In the genomic region with DNA sequence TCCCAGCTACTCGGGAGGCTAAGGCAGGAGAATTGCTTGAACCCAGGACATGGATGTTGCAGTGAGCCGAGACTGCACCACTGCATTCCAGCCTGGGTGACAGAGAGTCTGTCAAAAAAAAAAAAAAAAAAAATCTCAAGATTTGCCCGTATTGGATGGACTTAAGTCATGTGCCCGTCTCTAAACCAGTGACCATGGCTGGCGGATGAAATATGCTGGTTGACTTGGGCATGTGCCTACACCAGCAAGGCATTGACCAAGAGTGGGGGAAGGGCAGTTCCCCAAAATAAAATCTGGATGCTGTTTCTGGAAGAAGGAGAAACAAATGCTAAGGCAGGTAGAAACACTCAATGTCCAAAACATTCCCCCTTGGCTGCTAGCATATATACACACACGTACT, we compare ENCODE assay signal across 24 cellular contexts. TPM values are rescaled to one million over a fixed set of nuclear protein-coding genes. Genes with fewer than 3 reads are reported as not detected.
DNase-seq lines count a peak whose midpoint lies in the region; ATAC-seq, FAIRE-seq and TF ChIP-seq lines count a peak whose summit lies in the region.
"Had no signal": no experiment of that assay in that cellular context is flagged by ENCODE, and none has a peak within 500 bp of the region (broad histone marks: within the 10 kb centered on the region; RNA-seq: fewer than 3 reads in every experiment).

No MANE protein-coding gene starts in this region.

- intact Hi-C loops in left ventricle myocardium inferior (cut with micrococcal nuclease) (no loop called here), heart right ventricle (cut with DNase I) (no loop called here), left lung (cut with DNase I) (no loop called here)

- no peak for TF ChIP-seq CTCF in left ventricle myocardium inferior (IDR thresholded peaks at IDR 0.05; ENCODE audit: borderline replicate concordance)
- no peak for TF ChIP-seq CTCF in heart right ventricle (IDR thresholded peaks at IDR 0.05)
- TF ChIP-seq CTCF in left lung (IDR thresholded peaks at IDR 0.05), result no peak
- no peak for TF ChIP-seq CTCF in smooth muscle cell (IDR thresholded peaks at IDR 0.05; ENCODE audit: borderline replicate concordance, insufficient read depth, poor library complexity, severe bottlenecking)
- no peak for TF ChIP-seq CTCF in endothelial cell (IDR thresholded peaks at IDR 0.05; ENCODE audit: unreplicated experiment)

- no peak overlapping the region for H2BK120ac ChIP-seq in neuronal stem cell (ENCODE audit: low read depth, low read length)

- FAIRE-seq in frontal cortex (lab: Jason Lieb, UNC), result no peak
- FAIRE-seq: GM12878 had no signal

- H3F3A ChIP-seq in smooth muscle cell (ENCODE audit: low read depth), result peaks cover 14% of the 10 kb centered on the region

- H3K79me2 ChIP-seq in smooth muscle cell (ENCODE audit: low read depth), result no peaks in the 10 kb centered on the region

- H2AK5ac ChIP-seq in neuronal stem cell (ENCODE audit: low read depth, low read length), result no peak overlapping the region

- no peak overlapping the region for H4K8ac ChIP-seq in neuronal stem cell (ENCODE audit: low read depth, low read length)

- no peak overlapping the region for H3K4ac ChIP-seq in neuronal stem cell (ENCODE audit: low read length)

- H2BK15ac ChIP-seq in neuronal stem cell (ENCODE audit: low read length), result no peak overlapping the region

- no peaks in the 10 kb centered on the region for H3K79me1 ChIP-seq in neuronal stem cell (ENCODE audit: low read depth, low read length)

- no peak overlapping the region for H3K4me3 Mint-ChIP-seq in endothelial cell (ENCODE audit: unreplicated experiment)
- H3K4me3 Mint-ChIP-seq: activated naive CD4-positive, alpha-beta T cell treated with anti-CD3 and anti-CD28 coated beads for 36 hours; naive B cell had no signal

- no peak for ATAC-seq in heart right ventricle
- no peak for ATAC-seq in left lung
- ATAC-seq: GM12878 had no signal

- no peak overlapping the region for H4K91ac ChIP-seq in neuronal stem cell (ENCODE audit: low read depth, low read length, poor library complexity)

- H3K9me3 Mint-ChIP-seq in endothelial cell (ENCODE audit: unreplicated experiment), result peaks cover 9% of the 10 kb centered on the region

- H3K27me3 ChIP-seq in left ventricle myocardium inferior (ENCODE audit: low read depth) (peaks cover 26% of the 10 kb centered on the region), heart right ventricle (peaks cover 0 to 22% (median 0%) of the 10 kb centered on the region in 7 donors), left lung (no peaks in the 10 kb centered on the region), smooth muscle cell (ENCODE audit: low read depth) (no peaks in the 10 kb centered on the region), neuronal stem cell (ENCODE audit: control insufficient read depth in 3 of 3, insufficient read depth in 3 of 3, low read depth in 1 of 3, low read length in 3 of 3) (peaks cover 0 to 11% (median 0%) of the 10 kb centered on the region in 3 experiments)

- H2BK12ac ChIP-seq in neuronal stem cell (ENCODE audit: low read length), result no peak overlapping the region

- H3K27ac ChIP-seq in left ventricle myocardium inferior (replicated peaks) (peak overlapping the region; percentile 63), heart right ventricle (peak overlapping the region in 1 of 10 donors; percentile 35), left lung (peak overlapping the region; percentile 77 to 84), smooth muscle cell (ENCODE audit: low read depth) (peak overlapping the region; percentile 99), neuronal stem cell (replicated peaks; ENCODE audit: low read length) (no peak overlapping the region)
- H3K27ac ChIP-seq: KMS-11 had no signal

- H4K20me1 ChIP-seq in smooth muscle cell (ENCODE audit: low read depth), result no peaks in the 10 kb centered on the region

- no peaks in the 10 kb centered on the region for H3K4me1 Mint-ChIP-seq in endothelial cell (ENCODE audit: unreplicated experiment)

- H3K18ac ChIP-seq in neuronal stem cell (ENCODE audit: low read length), result no peak overlapping the region

- no peak overlapping the region for H3K4me3 ChIP-seq in left ventricle myocardium inferior
- no peak overlapping the region for H3K4me3 ChIP-seq in heart right ventricle
- no peak overlapping the region for H3K4me3 ChIP-seq in left lung
- no peak overlapping the region for H3K4me3 ChIP-seq in smooth muscle cell
- no peak overlapping the region for H3K4me3 ChIP-seq in neuronal stem cell (ENCODE audit: low read length in 2 of 2)
- H3K4me3 ChIP-seq: GM12878 had no signal

- H3K27me3 Mint-ChIP-seq in endothelial cell (ENCODE audit: unreplicated experiment), result peaks cover 5% of the 10 kb centered on the region

- H2BK5ac ChIP-seq in neuronal stem cell (ENCODE audit: low read length), result no peak overlapping the region

- H2AFZ ChIP-seq in smooth muscle cell (ENCODE audit: low read depth) (no peak overlapping the region), neuronal stem cell (ENCODE audit: low read length) (no peak overlapping the region)

- H3K36me3 ChIP-seq in left ventricle myocardium inferior, result no peaks in the 10 kb centered on the region
- H3K36me3 ChIP-seq in heart right ventricle, result no peaks in the 10 kb centered on the region
- H3K36me3 ChIP-seq in left lung, result no peaks in the 10 kb centered on the region
- H3K36me3 ChIP-seq in smooth muscle cell (ENCODE audit: low read depth), result no peaks in the 10 kb centered on the region
- no peaks in the 10 kb centered on the region for H3K36me3 ChIP-seq in neuronal stem cell (replicated peaks in 1 of 2; ENCODE audit: control insufficient read depth in 2 of 2, insufficient read depth in 2 of 2, low read length in 2 of 2)

- no peak overlapping the region for H3K14ac ChIP-seq in neuronal stem cell (ENCODE audit: low read length)

- no peak overlapping the region for H3K27ac Mint-ChIP-seq in endothelial cell (ENCODE audit: unreplicated experiment)
- H3K27ac Mint-ChIP-seq: activated naive CD4-positive, alpha-beta T cell treated with anti-CD3 and anti-CD28 coated beads for 36 hours; naive B cell had no signal

- no peak overlapping the region for H3K23ac ChIP-seq in neuronal stem cell (ENCODE audit: low read depth, low read length, poor library complexity)

- 88 to 90% methylated on average over 6 of the region's 6 CpGs for WGBS in heart right ventricle, 2 donors
- WGBS in smooth muscle cell (ENCODE audit: low lambda C conversion rate), result 96% methylated on average over 6 of the region's 6 CpGs
- 100% methylated on average over 1 of the region's 6 CpGs for WGBS in neuronal stem cell (ENCODE audit: extremely low coverage in 2 of 2, insufficient read length in 2 of 2, insufficient replicate concordance in 1 of 2), 2 donors

- H3K4me2 ChIP-seq in smooth muscle cell, result no peak overlapping the region
- H3K4me2 ChIP-seq in neuronal stem cell (ENCODE audit: insufficient read depth, low read length, poor library complexity, severe bottlenecking), result no peak overlapping the region
- H3K4me2 ChIP-seq: KMS-11 had no signal

- peaks cover 15% of the 10 kb centered on the region for H3K9me3 ChIP-seq in left ventricle myocardium inferior (replicated peaks)
- peaks cover 0 to 20% (median 5%) of the 10 kb centered on the region in 11 donors for H3K9me3 ChIP-seq in heart right ventricle
- H3K9me3 ChIP-seq in left lung, result peaks cover 0 to 24% of the 10 kb centered on the region in 2 donors
- H3K9me3 ChIP-seq in smooth muscle cell (replicated peaks; ENCODE audit: low read depth), result no peaks in the 10 kb centered on the region
- H3K9me3 ChIP-seq in neuronal stem cell (replicated peaks in 1 of 2; ENCODE audit: control insufficient read depth in 2 of 2, insufficient read depth in 1 of 2, low read depth in 1 of 2, low read length in 2 of 2), result peaks cover 5 to 6% of the 10 kb centered on the region in 2 donors

- DNase-seq in left ventricle myocardium inferior (no peak), heart right ventricle (no peak), left lung (no peak), smooth muscle cell (lab: John Stamatoyannopoulos, UW; ENCODE audit: unreplicated experiment) (no peak), frontal cortex (ENCODE audit: low spot score in 2 of 2) (no peak), SW480 (ENCODE audit: low spot score) (no peak), neuronal stem cell (ENCODE audit: low spot score) (no peak), endothelial cell (ENCODE audit: low spot score) (no peak)
- DNase-seq: activated naive CD4-positive, alpha-beta T cell treated with anti-CD3 and anti-CD28 coated beads for 36 hours; activated T-cell treated with anti-CD3 and anti-CD28 coated beads, Interleukin-2, amount 50 U/mL, for 48 hours; central memory CD4-positive, alpha-beta T cell; COR-L47; DND-41; foreskin melanocyte; islet precursor cell; naive B cell; NCI-H1694 treated with DMSO at 0.1 percent for 48 hours; NCI-H526 treated with DMSO at 0.1 percent for 48 hours; stimulated activated CD4-positive, alpha-beta T cell treated with anti-CD3 and anti-CD28 coated beads, Interleukin-15, amount 100 ng/mL, for 24 hours had no signal

- no peaks in the 10 kb centered on the region for H3K36me3 Mint-ChIP-seq in endothelial cell (ENCODE audit: low read depth, unreplicated experiment)

- H3K4me1 ChIP-seq in left ventricle myocardium inferior (peaks cover 39% of the 10 kb centered on the region), heart right ventricle (peaks cover 2 to 48% (median 23%) of the 10 kb centered on the region in 9 donors), left lung (peaks cover 30 to 42% of the 10 kb centered on the region in 2 donors), smooth muscle cell (ENCODE audit: low read depth) (peaks cover 31% of the 10 kb centered on the region), neuronal stem cell (ENCODE audit: control insufficient read depth in 2 of 2, insufficient read depth in 1 of 2, low read depth in 1 of 2, low read length in 2 of 2) (peaks cover 11 to 15% of the 10 kb centered on the region in 2 donors)

- H3K9ac ChIP-seq in smooth muscle cell (ENCODE audit: low read depth) (no peak overlapping the region), neuronal stem cell (ENCODE audit: low read depth, low read length, poor library complexity) (no peak overlapping the region)
- H3K9ac ChIP-seq: KMS-11 had no signal

RNA-seq across cellular contexts. Expression of a gene that starts 21.5 kb away (rescaled TPM):
- total RNA-seq in left ventricle myocardium inferior, result 45.8 TPM
- total RNA-seq in heart right ventricle, result 100 to 1,000 TPM in 1 of 10 donors, 10 to 100 TPM in 9; 31.7 to 455 (median 45.9) TPM
- polyA plus RNA-seq in heart right ventricle, result 10 to 100 TPM; 30.2 to 81.5 TPM
- 1,000 to 10,000 TPM in 1 of 2 donors, 100 to 1,000 TPM in 1; 867 to 4,830 TPM for total RNA-seq in left lung
- 3,848 and 4,141 TPM in 2 replicates for total RNA-seq in smooth muscle cell
- polyA plus RNA-seq in smooth muscle cell, result 18,306 and 25,649 TPM in 2 replicates
- 26.1 TPM for total RNA-seq in frontal cortex
- 17.9 TPM for polyA plus RNA-seq in neuronal stem cell (2013, experiment 1 of 2)
- polyA plus RNA-seq in neuronal stem cell (2013, experiment 2 of 2), result 18.4 TPM
- total RNA-seq in endothelial cell (ENCODE audit: unreplicated experiment), result 6.8 TPM

RNA-seq across cellular contexts. Expression of a gene that starts 51.3 kb away (rescaled TPM):
- total RNA-seq in left ventricle myocardium inferior (not detected), heart right ventricle (not detected), left lung (10 to 100 TPM in 1 of 2 donors, 1 to 10 TPM in 1; 4.4 to 10.7 TPM), smooth muscle cell (1.9 and 7.4 TPM in 2 replicates), frontal cortex (not detected), endothelial cell (ENCODE audit: unreplicated experiment) (28.1 TPM)
- polyA plus RNA-seq in heart right ventricle (under 1 TPM in 1 of 2 donors, not detected in 1; 0.04 TPM), smooth muscle cell (4.8 and 14.4 TPM in 2 replicates)
- polyA plus RNA-seq in neuronal stem cell (2013, experiment 1 of 2), result 5.0 TPM
- 5.5 TPM for polyA plus RNA-seq in neuronal stem cell (2013, experiment 2 of 2)
- total RNA-seq: activated CD8-positive, alpha-beta memory T cell treated with anti-CD3 and anti-CD28 coated beads for 36 hours; activated naive CD4-positive, alpha-beta T cell treated with anti-CD3 and anti-CD28 coated beads for 36 hours; Right ventricle myocardium inferior had no signal

RNA-seq across cellular contexts. Expression of a gene that starts 57.1 kb away (rescaled TPM):
- total RNA-seq in left ventricle myocardium inferior (137 TPM), heart right ventricle (100 to 1,000 TPM; 136 to 204 (median 158) TPM), left lung (10 to 100 TPM in 1 of 2 donors, 1 to 10 TPM in 1; 8.3 to 18.5 TPM), smooth muscle cell (0.99 TPM in 1 of 2 replicates, not detected in the other), frontal cortex (not detected), endothelial cell (ENCODE audit: unreplicated experiment) (not detected)
- polyA plus RNA-seq in heart right ventricle (100 to 1,000 TPM; 137 to 314 TPM), smooth muscle cell (1.4 and 2.1 TPM in 2 replicates)
- 0.57 TPM for polyA plus RNA-seq in neuronal stem cell (2013, experiment 1 of 2)
- polyA plus RNA-seq in neuronal stem cell (2013, experiment 2 of 2), result 0.35 TPM
- total RNA-seq: activated CD8-positive, alpha-beta memory T cell treated with anti-CD3 and anti-CD28 coated beads for 36 hours; HT-29 had no signal
